ENCODE assay signal across 17 cellular contexts in genomic region chr9:28999057-28999456, GRCh38.
"Had no signal": no experiment of that assay in that cellular context is flagged by ENCODE, and none has a peak within 500 bp of the region (broad histone marks: within the 10 kb centered on the region; RNA-seq: fewer than 3 reads in every experiment).

No MANE protein-coding gene starts in this region.

- H3K4me3 ChIP-seq: hepatocyte, psoas muscle, right lobe of liver, spleen, tibial artery, upper lobe of left lung, uterus had no signal

- H2AFZ ChIP-seq: hepatocyte had no signal

- H3K27me3 ChIP-seq: hepatocyte, right lobe of liver, spleen, tibial artery, upper lobe of left lung, uterus had no signal

- DNase-seq: effector memory CD8-positive, alpha-beta T cell; head of caudate nucleus; left colon; left ventricle myocardium superior; naive thymus-derived CD4-positive, alpha-beta T cell; nephron progenitor cell; psoas muscle; retina; right lobe of liver; spleen; stimulated activated CD4-positive, alpha-beta T cell treated with anti-CD3 and anti-CD28 coated beads, Interleukin-15, amount 100 ng/mL, for 24 hours; stimulated activated CD4-positive, alpha-beta T cell treated with anti-CD3 and anti-CD28 coated beads, Interleukin-1b, Interleukin-23, amount 100 ng/mL, for 48 hours; stimulated activated CD4-positive, alpha-beta T cell treated with anti-CD3 and anti-CD28 coated beads, Interleukin-4, amount 100 ng/mL, for 24 hours; tibial artery; upper lobe of left lung; uterus had no signal

- H3K36me3 ChIP-seq: right lobe of liver, spleen, tibial artery, upper lobe of left lung, uterus had no signal

- H3K9me3 ChIP-seq: psoas muscle, right lobe of liver, tibial artery, upper lobe of left lung, uterus had no signal

- H3K27ac ChIP-seq: hepatocyte, psoas muscle, right lobe of liver, spleen, tibial artery, upper lobe of left lung, uterus had no signal

- H3K4me1 ChIP-seq: psoas muscle, right lobe of liver, spleen, tibial artery, upper lobe of left lung, uterus had no signal

- H3K4me2 ChIP-seq: hepatocyte had no signal
